1 cellular context compared by ENCODE assay signal in the genomic region with DNA sequence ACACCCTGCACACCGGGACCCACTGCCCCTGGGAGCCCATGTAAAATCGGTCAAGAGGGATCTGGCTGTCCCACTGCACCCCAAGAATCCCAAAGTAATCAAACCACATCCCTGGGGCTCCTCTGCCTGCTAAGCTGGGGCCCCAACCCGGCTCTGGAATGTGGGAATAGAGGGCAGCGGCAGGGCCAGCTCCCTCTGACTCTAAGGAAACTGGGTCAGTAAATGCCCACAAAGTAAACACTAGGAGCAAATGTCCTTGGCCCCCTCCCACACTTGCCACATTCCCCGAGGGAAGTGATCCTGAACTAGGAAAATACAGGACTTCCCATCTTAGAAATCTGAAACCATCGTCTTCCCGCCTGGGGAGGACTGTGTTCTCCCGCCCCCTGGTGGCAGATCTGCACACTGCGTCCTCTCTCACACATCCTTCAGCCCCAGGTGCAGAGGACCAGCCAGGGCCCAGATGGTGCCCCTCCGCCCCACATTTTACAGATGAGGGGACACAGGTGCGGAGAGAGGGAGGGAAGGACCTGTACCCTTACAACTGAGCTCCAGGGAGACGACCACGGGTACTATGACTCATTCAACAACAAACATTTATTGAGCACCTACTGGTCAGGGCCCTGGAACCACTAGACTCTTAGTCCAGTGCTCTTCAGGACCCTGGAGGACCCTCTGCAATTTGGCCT.
A peak's percentile ranks its signal among the peaks of the same experiment; 100 is the strongest.
TF ChIP-seq lines count a peak whose summit lies in the region.

No MANE protein-coding gene starts in this region.

TF ChIP-seq in GM12878, 131 proteins besides CTCF, POLR2A, EP300 and RAD21 (continues in another document):
- TF ChIP-seq, protein P1, sequence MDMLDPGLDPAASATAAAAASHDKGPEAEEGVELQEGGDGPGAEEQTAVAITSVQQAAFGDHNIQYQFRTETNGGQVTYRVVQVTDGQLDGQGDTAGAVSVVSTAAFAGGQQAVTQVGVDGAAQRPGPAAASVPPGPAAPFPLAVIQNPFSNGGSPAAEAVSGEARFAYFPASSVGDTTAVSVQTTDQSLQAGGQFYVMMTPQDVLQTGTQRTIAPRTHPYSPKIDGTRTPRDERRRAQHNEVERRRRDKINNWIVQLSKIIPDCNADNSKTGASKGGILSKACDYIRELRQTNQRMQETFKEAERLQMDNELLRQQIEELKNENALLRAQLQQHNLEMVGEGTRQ (IDR thresholded peaks at IDR 0.05; ENCODE audit: borderline replicate concordance, low read depth, low read length): no peak
- no peak for TF ChIP-seq SP1 (IDR thresholded peaks at IDR 0.05; ENCODE audit: low read depth, low read length)
- peak; percentile 68 for TF ChIP-seq IKZF1 (conservative IDR thresholded peaks at IDR 0.05)
- TF ChIP-seq HDAC6 (IDR thresholded peaks at IDR 0.05; ENCODE audit: unreplicated experiment): no peak
- no peak for TF ChIP-seq SREBF1 (IDR thresholded peaks at IDR 0.05; ENCODE audit: low read length)
- TF ChIP-seq, protein P2, sequence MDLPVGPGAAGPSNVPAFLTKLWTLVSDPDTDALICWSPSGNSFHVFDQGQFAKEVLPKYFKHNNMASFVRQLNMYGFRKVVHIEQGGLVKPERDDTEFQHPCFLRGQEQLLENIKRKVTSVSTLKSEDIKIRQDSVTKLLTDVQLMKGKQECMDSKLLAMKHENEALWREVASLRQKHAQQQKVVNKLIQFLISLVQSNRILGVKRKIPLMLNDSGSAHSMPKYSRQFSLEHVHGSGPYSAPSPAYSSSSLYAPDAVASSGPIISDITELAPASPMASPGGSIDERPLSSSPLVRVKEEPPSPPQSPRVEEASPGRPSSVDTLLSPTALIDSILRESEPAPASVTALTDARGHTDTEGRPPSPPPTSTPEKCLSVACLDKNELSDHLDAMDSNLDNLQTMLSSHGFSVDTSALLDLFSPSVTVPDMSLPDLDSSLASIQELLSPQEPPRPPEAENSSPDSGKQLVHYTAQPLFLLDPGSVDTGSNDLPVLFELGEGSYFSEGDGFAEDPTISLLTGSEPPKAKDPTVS (IDR thresholded peaks at IDR 0.05; ENCODE audit: low read depth, low read length): no peak
- TF ChIP-seq, protein P3, sequence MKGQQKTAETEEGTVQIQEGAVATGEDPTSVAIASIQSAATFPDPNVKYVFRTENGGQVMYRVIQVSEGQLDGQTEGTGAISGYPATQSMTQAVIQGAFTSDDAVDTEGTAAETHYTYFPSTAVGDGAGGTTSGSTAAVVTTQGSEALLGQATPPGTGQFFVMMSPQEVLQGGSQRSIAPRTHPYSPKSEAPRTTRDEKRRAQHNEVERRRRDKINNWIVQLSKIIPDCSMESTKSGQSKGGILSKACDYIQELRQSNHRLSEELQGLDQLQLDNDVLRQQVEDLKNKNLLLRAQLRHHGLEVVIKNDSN (IDR thresholded peaks at IDR 0.05; ENCODE audit: borderline replicate concordance, extremely low read length, insufficient read depth, low read depth, low read length): no peak
- TF ChIP-seq IKZF2 (IDR thresholded peaks at IDR 0.05): 0 out of 4 replicates have a peak, but pooled peaks of 1 of the 2 experiments have one; percentile 13
- no peak for TF ChIP-seq ZNF622 (IDR thresholded peaks at IDR 0.05)
- TF ChIP-seq, protein P4, sequence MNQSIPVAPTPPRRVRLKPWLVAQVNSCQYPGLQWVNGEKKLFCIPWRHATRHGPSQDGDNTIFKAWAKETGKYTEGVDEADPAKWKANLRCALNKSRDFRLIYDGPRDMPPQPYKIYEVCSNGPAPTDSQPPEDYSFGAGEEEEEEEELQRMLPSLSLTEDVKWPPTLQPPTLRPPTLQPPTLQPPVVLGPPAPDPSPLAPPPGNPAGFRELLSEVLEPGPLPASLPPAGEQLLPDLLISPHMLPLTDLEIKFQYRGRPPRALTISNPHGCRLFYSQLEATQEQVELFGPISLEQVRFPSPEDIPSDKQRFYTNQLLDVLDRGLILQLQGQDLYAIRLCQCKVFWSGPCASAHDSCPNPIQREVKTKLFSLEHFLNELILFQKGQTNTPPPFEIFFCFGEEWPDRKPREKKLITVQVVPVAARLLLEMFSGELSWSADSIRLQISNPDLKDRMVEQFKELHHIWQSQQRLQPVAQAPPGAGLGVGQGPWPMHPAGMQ (IDR thresholded peaks at IDR 0.05; ENCODE audit: borderline replicate concordance): no peak
- TF ChIP-seq, protein P5, sequence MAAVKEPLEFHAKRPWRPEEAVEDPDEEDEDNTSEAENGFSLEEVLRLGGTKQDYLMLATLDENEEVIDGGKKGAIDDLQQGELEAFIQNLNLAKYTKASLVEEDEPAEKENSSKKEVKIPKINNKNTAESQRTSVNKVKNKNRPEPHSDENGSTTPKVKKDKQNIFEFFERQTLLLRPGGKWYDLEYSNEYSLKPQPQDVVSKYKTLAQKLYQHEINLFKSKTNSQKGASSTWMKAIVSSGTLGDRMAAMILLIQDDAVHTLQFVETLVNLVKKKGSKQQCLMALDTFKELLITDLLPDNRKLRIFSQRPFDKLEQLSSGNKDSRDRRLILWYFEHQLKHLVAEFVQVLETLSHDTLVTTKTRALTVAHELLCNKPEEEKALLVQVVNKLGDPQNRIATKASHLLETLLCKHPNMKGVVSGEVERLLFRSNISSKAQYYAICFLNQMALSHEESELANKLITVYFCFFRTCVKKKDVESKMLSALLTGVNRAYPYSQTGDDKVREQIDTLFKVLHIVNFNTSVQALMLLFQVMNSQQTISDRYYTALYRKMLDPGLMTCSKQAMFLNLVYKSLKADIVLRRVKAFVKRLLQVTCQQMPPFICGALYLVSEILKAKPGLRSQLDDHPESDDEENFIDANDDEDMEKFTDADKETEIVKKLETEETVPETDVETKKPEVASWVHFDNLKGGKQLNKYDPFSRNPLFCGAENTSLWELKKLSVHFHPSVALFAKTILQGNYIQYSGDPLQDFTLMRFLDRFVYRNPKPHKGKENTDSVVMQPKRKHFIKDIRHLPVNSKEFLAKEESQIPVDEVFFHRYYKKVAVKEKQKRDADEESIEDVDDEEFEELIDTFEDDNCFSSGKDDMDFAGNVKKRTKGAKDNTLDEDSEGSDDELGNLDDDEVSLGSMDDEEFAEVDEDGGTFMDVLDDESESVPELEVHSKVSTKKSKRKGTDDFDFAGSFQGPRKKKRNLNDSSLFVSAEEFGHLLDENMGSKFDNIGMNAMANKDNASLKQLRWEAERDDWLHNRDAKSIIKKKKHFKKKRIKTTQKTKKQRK (IDR thresholded peaks at IDR 0.05; ENCODE audit: low read depth, low read length): no peak
- TF ChIP-seq SUPT20H (IDR thresholded peaks at IDR 0.05; ENCODE audit: borderline replicate concordance, control insufficient read depth, low read depth, low read length): no peak
- no peak for TF ChIP-seq CREM (IDR thresholded peaks at IDR 0.05; ENCODE audit: low read depth)
- TF ChIP-seq, protein P6, sequence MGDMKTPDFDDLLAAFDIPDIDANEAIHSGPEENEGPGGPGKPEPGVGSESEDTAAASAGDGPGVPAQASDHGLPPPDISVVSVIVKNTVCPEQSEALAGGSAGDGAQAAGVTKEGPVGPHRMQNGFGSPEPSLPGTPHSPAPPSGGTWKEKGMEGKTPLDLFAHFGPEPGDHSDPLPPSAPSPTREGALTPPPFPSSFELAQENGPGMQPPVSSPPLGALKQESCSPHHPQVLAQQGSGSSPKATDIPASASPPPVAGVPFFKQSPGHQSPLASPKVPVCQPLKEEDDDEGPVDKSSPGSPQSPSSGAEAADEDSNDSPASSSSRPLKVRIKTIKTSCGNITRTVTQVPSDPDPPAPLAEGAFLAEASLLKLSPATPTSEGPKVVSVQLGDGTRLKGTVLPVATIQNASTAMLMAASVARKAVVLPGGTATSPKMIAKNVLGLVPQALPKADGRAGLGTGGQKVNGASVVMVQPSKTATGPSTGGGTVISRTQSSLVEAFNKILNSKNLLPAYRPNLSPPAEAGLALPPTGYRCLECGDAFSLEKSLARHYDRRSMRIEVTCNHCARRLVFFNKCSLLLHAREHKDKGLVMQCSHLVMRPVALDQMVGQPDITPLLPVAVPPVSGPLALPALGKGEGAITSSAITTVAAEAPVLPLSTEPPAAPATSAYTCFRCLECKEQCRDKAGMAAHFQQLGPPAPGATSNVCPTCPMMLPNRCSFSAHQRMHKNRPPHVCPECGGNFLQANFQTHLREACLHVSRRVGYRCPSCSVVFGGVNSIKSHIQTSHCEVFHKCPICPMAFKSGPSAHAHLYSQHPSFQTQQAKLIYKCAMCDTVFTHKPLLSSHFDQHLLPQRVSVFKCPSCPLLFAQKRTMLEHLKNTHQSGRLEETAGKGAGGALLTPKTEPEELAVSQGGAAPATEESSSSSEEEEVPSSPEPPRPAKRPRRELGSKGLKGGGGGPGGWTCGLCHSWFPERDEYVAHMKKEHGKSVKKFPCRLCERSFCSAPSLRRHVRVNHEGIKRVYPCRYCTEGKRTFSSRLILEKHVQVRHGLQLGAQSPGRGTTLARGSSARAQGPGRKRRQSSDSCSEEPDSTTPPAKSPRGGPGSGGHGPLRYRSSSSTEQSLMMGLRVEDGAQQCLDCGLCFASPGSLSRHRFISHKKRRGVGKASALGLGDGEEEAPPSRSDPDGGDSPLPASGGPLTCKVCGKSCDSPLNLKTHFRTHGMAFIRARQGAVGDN (IDR thresholded peaks at IDR 0.05): no peak
- TF ChIP-seq, protein P7, sequence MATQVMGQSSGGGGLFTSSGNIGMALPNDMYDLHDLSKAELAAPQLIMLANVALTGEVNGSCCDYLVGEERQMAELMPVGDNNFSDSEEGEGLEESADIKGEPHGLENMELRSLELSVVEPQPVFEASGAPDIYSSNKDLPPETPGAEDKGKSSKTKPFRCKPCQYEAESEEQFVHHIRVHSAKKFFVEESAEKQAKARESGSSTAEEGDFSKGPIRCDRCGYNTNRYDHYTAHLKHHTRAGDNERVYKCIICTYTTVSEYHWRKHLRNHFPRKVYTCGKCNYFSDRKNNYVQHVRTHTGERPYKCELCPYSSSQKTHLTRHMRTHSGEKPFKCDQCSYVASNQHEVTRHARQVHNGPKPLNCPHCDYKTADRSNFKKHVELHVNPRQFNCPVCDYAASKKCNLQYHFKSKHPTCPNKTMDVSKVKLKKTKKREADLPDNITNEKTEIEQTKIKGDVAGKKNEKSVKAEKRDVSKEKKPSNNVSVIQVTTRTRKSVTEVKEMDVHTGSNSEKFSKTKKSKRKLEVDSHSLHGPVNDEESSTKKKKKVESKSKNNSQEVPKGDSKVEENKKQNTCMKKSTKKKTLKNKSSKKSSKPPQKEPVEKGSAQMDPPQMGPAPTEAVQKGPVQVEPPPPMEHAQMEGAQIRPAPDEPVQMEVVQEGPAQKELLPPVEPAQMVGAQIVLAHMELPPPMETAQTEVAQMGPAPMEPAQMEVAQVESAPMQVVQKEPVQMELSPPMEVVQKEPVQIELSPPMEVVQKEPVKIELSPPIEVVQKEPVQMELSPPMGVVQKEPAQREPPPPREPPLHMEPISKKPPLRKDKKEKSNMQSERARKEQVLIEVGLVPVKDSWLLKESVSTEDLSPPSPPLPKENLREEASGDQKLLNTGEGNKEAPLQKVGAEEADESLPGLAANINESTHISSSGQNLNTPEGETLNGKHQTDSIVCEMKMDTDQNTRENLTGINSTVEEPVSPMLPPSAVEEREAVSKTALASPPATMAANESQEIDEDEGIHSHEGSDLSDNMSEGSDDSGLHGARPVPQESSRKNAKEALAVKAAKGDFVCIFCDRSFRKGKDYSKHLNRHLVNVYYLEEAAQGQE (IDR thresholded peaks at IDR 0.05; ENCODE audit: low read depth, low read length): no peak
- no peak for TF ChIP-seq RBBP5 (conservative IDR thresholded peaks at IDR 0.05)
- TF ChIP-seq, protein P8, sequence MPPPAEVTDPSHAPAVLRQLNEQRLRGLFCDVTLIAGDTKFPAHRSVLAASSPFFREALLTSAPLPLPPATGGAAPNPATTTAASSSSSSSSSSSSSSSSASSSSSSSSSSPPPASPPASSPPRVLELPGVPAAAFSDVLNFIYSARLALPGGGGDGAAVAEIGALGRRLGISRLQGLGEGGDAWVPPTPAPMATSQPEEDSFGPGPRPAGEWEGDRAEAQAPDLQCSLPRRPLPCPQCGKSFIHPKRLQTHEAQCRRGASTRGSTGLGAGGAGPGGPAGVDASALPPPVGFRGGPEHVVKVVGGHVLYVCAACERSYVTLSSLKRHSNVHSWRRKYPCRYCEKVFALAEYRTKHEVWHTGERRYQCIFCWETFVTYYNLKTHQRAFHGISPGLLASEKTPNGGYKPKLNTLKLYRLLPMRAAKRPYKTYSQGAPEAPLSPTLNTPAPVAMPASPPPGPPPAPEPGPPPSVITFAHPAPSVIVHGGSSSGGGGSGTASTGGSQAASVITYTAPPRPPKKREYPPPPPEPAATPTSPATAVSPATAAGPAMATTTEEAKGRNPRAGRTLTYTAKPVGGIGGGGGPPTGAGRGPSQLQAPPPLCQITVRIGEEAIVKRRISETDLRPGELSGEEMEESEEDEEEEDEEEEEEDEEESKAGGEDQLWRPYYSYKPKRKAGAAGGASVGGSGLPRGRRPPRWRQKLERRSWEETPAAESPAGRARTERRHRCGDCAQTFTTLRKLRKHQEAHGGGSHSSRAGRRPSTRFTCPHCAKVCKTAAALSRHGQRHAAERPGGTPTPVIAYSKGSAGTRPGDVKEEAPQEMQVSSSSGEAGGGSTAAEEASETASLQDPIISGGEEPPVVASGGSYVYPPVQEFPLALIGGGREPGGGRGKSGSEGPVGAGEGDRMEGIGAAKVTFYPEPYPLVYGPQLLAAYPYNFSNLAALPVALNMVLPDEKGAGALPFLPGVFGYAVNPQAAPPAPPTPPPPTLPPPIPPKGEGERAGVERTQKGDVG (CRISPR knock-in tag; IDR thresholded peaks at IDR 0.05): no peak
- TF ChIP-seq SRF (IDR thresholded peaks at IDR 0.05; ENCODE audit: low read depth in 2 of 2, low read length in 2 of 2): no peak
- TF ChIP-seq, protein P9, sequence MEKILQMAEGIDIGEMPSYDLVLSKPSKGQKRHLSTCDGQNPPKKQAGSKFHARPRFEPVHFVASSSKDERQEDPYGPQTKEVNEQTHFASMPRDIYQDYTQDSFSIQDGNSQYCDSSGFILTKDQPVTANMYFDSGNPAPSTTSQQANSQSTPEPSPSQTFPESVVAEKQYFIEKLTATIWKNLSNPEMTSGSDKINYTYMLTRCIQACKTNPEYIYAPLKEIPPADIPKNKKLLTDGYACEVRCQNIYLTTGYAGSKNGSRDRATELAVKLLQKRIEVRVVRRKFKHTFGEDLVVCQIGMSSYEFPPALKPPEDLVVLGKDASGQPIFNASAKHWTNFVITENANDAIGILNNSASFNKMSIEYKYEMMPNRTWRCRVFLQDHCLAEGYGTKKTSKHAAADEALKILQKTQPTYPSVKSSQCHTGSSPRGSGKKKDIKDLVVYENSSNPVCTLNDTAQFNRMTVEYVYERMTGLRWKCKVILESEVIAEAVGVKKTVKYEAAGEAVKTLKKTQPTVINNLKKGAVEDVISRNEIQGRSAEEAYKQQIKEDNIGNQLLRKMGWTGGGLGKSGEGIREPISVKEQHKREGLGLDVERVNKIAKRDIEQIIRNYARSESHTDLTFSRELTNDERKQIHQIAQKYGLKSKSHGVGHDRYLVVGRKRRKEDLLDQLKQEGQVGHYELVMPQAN (conservative IDR thresholded peaks at IDR 0.05): no peak
- TF ChIP-seq LARP7 (IDR thresholded peaks at IDR 0.05): no peak
- TF ChIP-seq ESRRA (IDR thresholded peaks at IDR 0.05; ENCODE audit: low read length): no peak
- TF ChIP-seq SMC3 (IDR thresholded peaks at IDR 0.05; ENCODE audit: borderline replicate concordance, low read length): peak; percentile 99
- TF ChIP-seq CBFB (IDR thresholded peaks at IDR 0.05; ENCODE audit: low read depth): no peak
- no peak for TF ChIP-seq ETV6 (conservative IDR thresholded peaks at IDR 0.05 in 1 of 2, IDR thresholded peaks at IDR 0.05 in 1 of 2; ENCODE audit: borderline replicate concordance in 1 of 2, low read depth in 1 of 2)
- TF ChIP-seq RB1 (IDR thresholded peaks at IDR 0.05; ENCODE audit: borderline replicate concordance): peak; percentile 63; the same call in 1 of the 2 replicates
- no peak for TF ChIP-seq BMI1 (IDR thresholded peaks at IDR 0.05; ENCODE audit: borderline replicate concordance)
- no peak for TF ChIP-seq PAX5 (IDR thresholded peaks at IDR 0.05; ENCODE audit: borderline replicate concordance, low read depth, low read length)
- TF ChIP-seq YY1 (IDR thresholded peaks at IDR 0.05; ENCODE audit: low read depth, low read length): peak; percentile 69
- TF ChIP-seq MTA3 (IDR thresholded peaks at IDR 0.05; ENCODE audit: borderline replicate concordance, low read length): no peak
- TF ChIP-seq YBX1 (IDR thresholded peaks at IDR 0.05): no peak
- no peak for TF ChIP-seq TBL1XR1 (IDR thresholded peaks at IDR 0.05; ENCODE audit: low read depth, low read length)
- no peak for TF ChIP-seq FOXK2 (IDR thresholded peaks at IDR 0.05)
- TF ChIP-seq KDM1A (IDR thresholded peaks at IDR 0.05; ENCODE audit: borderline replicate concordance): no peak
